Comparison of ENCODE assay signal across 1 cellular context in the genomic region with DNA sequence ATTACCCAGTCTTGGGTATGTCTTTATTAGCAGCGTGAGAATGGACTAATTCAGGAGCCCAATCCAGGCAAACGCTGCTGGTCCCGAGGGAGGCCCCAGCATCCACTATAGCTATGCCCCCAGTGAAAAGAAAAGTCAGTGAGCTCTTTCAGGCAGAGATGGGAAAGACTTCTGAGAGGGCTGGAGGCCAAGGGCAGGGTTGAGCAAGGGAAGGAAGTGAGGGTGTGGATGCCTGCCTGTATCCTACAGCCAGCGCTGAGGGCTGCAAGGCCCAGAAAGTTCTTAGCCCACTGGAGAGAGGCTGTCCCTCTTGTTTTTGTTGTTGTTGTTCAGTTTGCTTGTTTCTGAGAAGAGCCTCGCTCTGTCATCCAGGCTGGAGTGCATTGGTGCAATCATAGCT.
TF ChIP-seq lines count a peak whose summit lies in the region.

No MANE protein-coding gene starts in this region.

TF ChIP-seq in SK-N-SH, 30 proteins besides CTCF, POLR2A, EP300 and RAD21 (continued from another document):
- TF ChIP-seq, protein P1, sequence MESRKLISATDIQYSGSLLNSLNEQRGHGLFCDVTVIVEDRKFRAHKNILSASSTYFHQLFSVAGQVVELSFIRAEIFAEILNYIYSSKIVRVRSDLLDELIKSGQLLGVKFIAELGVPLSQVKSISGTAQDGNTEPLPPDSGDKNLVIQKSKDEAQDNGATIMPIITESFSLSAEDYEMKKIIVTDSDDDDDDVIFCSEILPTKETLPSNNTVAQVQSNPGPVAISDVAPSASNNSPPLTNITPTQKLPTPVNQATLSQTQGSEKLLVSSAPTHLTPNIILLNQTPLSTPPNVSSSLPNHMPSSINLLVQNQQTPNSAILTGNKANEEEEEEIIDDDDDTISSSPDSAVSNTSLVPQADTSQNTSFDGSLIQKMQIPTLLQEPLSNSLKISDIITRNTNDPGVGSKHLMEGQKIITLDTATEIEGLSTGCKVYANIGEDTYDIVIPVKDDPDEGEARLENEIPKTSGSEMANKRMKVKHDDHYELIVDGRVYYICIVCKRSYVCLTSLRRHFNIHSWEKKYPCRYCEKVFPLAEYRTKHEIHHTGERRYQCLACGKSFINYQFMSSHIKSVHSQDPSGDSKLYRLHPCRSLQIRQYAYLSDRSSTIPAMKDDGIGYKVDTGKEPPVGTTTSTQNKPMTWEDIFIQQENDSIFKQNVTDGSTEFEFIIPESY (IDR thresholded peaks at IDR 0.05; ENCODE audit: borderline replicate concordance, low read depth) = no peak
